ENCODE assay signal across 37 cellular contexts in the genomic region with DNA sequence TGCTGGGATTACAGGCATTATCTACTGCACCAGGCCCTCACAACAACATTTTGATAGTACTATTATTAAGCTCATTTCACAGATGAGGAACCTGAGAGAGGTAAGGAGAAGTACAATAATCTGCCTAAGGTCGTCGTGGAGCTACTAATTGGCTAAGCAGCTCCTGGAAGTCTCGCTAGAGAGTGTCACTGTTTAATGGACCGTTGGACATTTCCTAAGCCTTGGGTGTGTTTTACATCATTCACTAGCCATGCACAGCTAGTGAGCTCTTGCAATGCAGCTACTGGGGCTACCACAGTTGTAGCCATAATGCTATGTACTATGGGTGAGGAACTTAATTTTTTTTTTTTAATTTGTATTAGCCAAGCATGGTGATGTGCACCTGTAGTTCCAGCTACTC. TPM values are rescaled to one million over a fixed set of nuclear protein-coding genes. Genes with fewer than 3 reads are reported as not detected.
"Had no signal": no experiment of that assay in that cellular context is flagged by ENCODE, and none has a peak within 500 bp of the region (broad histone marks: within the 10 kb centered on the region; RNA-seq: fewer than 3 reads in every experiment).

No MANE protein-coding gene starts in this region.

- H3K27ac ChIP-seq: brain microvascular endothelial cell, coronary artery, epithelial cell of prostate, esophagus squamous epithelium, gastroesophageal sphincter had no signal

- H3K4me1 ChIP-seq: gastroesophageal sphincter had no signal

- H3K4me1 Mint-ChIP-seq: activated CD4-positive, alpha-beta memory T cell treated with anti-CD3 and anti-CD28 coated beads, Interleukin-2, amount 10 ng/mL, durations not matched to agents 7 days and 5 days; activated CD4-positive, alpha-beta T cell treated with anti-CD3 and anti-CD28 coated beads for 36 hours; activated T-helper 17 cell treated with anti-CD3 and anti-CD28 coated beads, Interleukin-2, amount 50 U/mL, for 72 hours; central memory CD8-positive, alpha-beta T cell had no signal

- ATAC-seq: activated CD4-positive, alpha-beta T cell treated with anti-CD3 and anti-CD28 coated beads for 36 hours; activated T-cell treated with anti-CD3 and anti-CD28 coated beads, Interleukin-2, amount 50 U/mL, for 4 hours; activated T-helper 17 cell treated with anti-CD3 and anti-CD28 coated beads, Interleukin-2, amount 50 U/mL, for 72 hours; effector memory CD8-positive, alpha-beta T cell; gastroesophageal sphincter had no signal

- H3K9me3 Mint-ChIP-seq: activated CD4-positive, alpha-beta memory T cell treated with anti-CD3 and anti-CD28 coated beads, Interleukin-2, amount 10 ng/mL, durations not matched to agents 7 days and 5 days; activated CD4-positive, alpha-beta T cell treated with anti-CD3 and anti-CD28 coated beads, Interleukin-2, amount 10 ng/mL, durations not matched to agents 7 days and 5 days; activated T-cell treated with anti-CD3 and anti-CD28 coated beads, Interleukin-2, amount 50 U/mL, for 4 hours; activated T-helper 17 cell treated with anti-CD3 and anti-CD28 coated beads, Interleukin-2, amount 50 U/mL, for 72 hours; dendritic cell treated with granulocyte-macrophage colony-stimulating factor and Interleukin-4, amounts not matched to agents 40 ng/mL and 50 ng/mL, for 4 days had no signal

- H3K36me3 Mint-ChIP-seq: activated naive CD8-positive, alpha-beta T cell had no signal

- DNase-seq: activated CD4-positive, alpha-beta memory T cell treated with anti-CD3 and anti-CD28 coated beads, Interleukin-2, amount 10 ng/mL, durations not matched to agents 7 days and 5 days; activated CD4-positive, alpha-beta T cell treated with anti-CD3 and anti-CD28 coated beads for 36 hours; activated CD4-positive, alpha-beta T cell treated with anti-CD3 and anti-CD28 coated beads, Interleukin-2, amount 10 ng/mL, durations not matched to agents 7 days and 5 days; activated CD4-positive, alpha-beta T cell treated with anti-CD3 and anti-CD28 coated beads, Interleukin-2, amount 50 U/mL, for 4 hours; activated CD4-positive, CD25-positive, alpha-beta regulatory T cell; activated CD4-positive, CD25-positive, alpha-beta regulatory T cell treated with anti-CD3 and anti-CD28 coated beads, Interleukin-2, amount 50 U/mL, for 72 hours; activated effector memory CD4-positive, alpha-beta T cell treated with Interleukin-2 at 50 U/mL for 16 hours; activated gamma-delta T cell treated with Interleukin-2 at 50 U/mL for 16 hours; activated naive CD4-positive, alpha-beta T cell treated with anti-CD3 and anti-CD28 coated beads, Interleukin-2, amount 50 U/mL, for 16 hours; activated naive CD4-positive, alpha-beta T cell treated with Interleukin-2 at 50 U/mL for 16 hours; activated T-cell treated with anti-CD3 and anti-CD28 coated beads, Interleukin-2, amount 50 U/mL, for 4 hours; amniotic stem cell; anterior cingulate cortex; brain microvascular endothelial cell; effector CD4-positive, alpha-beta T cell; effector memory CD8-positive, alpha-beta T cell; esophagus squamous epithelium; foreskin melanocyte; T-helper 2 cell had no signal

- H3K4me3 Mint-ChIP-seq: activated CD4-positive, alpha-beta memory T cell treated with anti-CD3 and anti-CD28 coated beads, Interleukin-2, amount 10 ng/mL, durations not matched to agents 7 days and 5 days; activated CD4-positive, alpha-beta T cell treated with anti-CD3 and anti-CD28 coated beads for 36 hours; activated CD4-positive, alpha-beta T cell treated with anti-CD3 and anti-CD28 coated beads, Interleukin-2, amount 10 ng/mL, durations not matched to agents 7 days and 5 days; activated naive CD8-positive, alpha-beta T cell; activated T-cell treated with anti-CD3 and anti-CD28 coated beads, Interleukin-2, amount 50 U/mL, for 4 hours; activated T-helper 17 cell treated with anti-CD3 and anti-CD28 coated beads, Interleukin-2, amount 50 U/mL, for 72 hours; central memory CD8-positive, alpha-beta T cell; dendritic cell treated with granulocyte-macrophage colony-stimulating factor and Interleukin-4, amounts not matched to agents 40 ng/mL and 50 ng/mL, for 4 days; effector memory CD8-positive, alpha-beta T cell had no signal

- H3K4me3 ChIP-seq: coronary artery, esophagus squamous epithelium, gastroesophageal sphincter had no signal

- H3K9me3 ChIP-seq: esophagus squamous epithelium, gastroesophageal sphincter had no signal

- H3K27me3 Mint-ChIP-seq: activated CD4-positive, alpha-beta memory T cell treated with anti-CD3 and anti-CD28 coated beads, Interleukin-2, amount 10 ng/mL, durations not matched to agents 7 days and 5 days; activated CD4-positive, alpha-beta T cell treated with anti-CD3 and anti-CD28 coated beads for 36 hours; activated CD4-positive, alpha-beta T cell treated with anti-CD3 and anti-CD28 coated beads, Interleukin-2, amount 10 ng/mL, durations not matched to agents 7 days and 5 days; dendritic cell treated with granulocyte-macrophage colony-stimulating factor and Interleukin-4, amounts not matched to agents 40 ng/mL and 50 ng/mL, for 4 days had no signal

- H3K27ac Mint-ChIP-seq: activated CD4-positive, alpha-beta memory T cell treated with anti-CD3 and anti-CD28 coated beads, Interleukin-2, amount 10 ng/mL, durations not matched to agents 7 days and 5 days; activated CD4-positive, alpha-beta T cell treated with anti-CD3 and anti-CD28 coated beads for 36 hours; activated CD4-positive, alpha-beta T cell treated with anti-CD3 and anti-CD28 coated beads, Interleukin-2, amount 10 ng/mL, durations not matched to agents 7 days and 5 days; activated naive CD8-positive, alpha-beta T cell; activated T-helper 17 cell treated with anti-CD3 and anti-CD28 coated beads, Interleukin-2, amount 50 U/mL, for 72 hours; dendritic cell treated with granulocyte-macrophage colony-stimulating factor and Interleukin-4, amounts not matched to agents 40 ng/mL and 50 ng/mL, for 4 days; effector memory CD8-positive, alpha-beta T cell had no signal

- H3K27me3 ChIP-seq: brain microvascular endothelial cell had no signal

- H3K36me3 ChIP-seq: brain microvascular endothelial cell, esophagus squamous epithelium, gastroesophageal sphincter had no signal

RNA-seq across cellular contexts. Expression of gene OR1M1, which starts 34.0 kb away (rescaled TPM):
- total RNA-seq: activated CD4-positive, alpha-beta memory T cell treated with anti-CD3 and anti-CD28 coated beads, Interleukin-2, amount 10 ng/mL, durations not matched to agents 7 days and 5 days; activated CD4-positive, alpha-beta T cell treated with anti-CD3 and anti-CD28 coated beads for 36 hours; activated CD4-positive, alpha-beta T cell treated with anti-CD3 and anti-CD28 coated beads, Interleukin-2, amount 10 ng/mL, durations not matched to agents 7 days and 5 days; activated T-cell treated with anti-CD3 and anti-CD28 coated beads, Interleukin-2, amount 50 U/mL, for 4 hours; activated T-helper 17 cell treated with anti-CD3 and anti-CD28 coated beads, Interleukin-2, amount 50 U/mL, for 72 hours; astrocyte; bronchial epithelial cell; cardiac septum; cerebellum; endothelial cell of umbilical vein; esophagus squamous epithelium; fibroblast of lung; fibroblast of villous mesenchyme; gastroesophageal sphincter; glomerular endothelial cell; T-helper 1 cell treated with Interleukin-12 subunit alpha and Interleukin-12 subunit beta and Interleukin-4 antibody, amounts not matched to agents 30 ng/mL and 1 ng/mL, for 36 hours had no signal
- polyA plus RNA-seq: adipose tissue, endothelial cell of umbilical vein, esophagus, fibroblast of lung had no signal

RNA-seq across cellular contexts. Expression of gene MUC16, which starts 42.7 kb away (rescaled TPM):
- total RNA-seq: activated CD4-positive, alpha-beta T cell treated with anti-CD3 and anti-CD28 coated beads for 36 hours; activated CD4-positive, alpha-beta T cell treated with anti-CD3 and anti-CD28 coated beads, Interleukin-2, amount 10 ng/mL, durations not matched to agents 7 days and 5 days; astrocyte; cerebellum; endothelial cell of umbilical vein; fibroblast of lung; glomerular endothelial cell; T-helper 1 cell treated with Interleukin-12 subunit alpha and Interleukin-12 subunit beta and Interleukin-4 antibody, amounts not matched to agents 30 ng/mL and 1 ng/mL, for 36 hours had no signal
- polyA plus RNA-seq: endothelial cell of umbilical vein, fibroblast of lung had no signal

RNA-seq across cellular contexts. Expression of gene OR7G2, which starts 54.4 kb away (rescaled TPM):
- total RNA-seq: activated CD4-positive, alpha-beta memory T cell treated with anti-CD3 and anti-CD28 coated beads, Interleukin-2, amount 10 ng/mL, durations not matched to agents 7 days and 5 days; activated CD4-positive, alpha-beta T cell treated with anti-CD3 and anti-CD28 coated beads for 36 hours; activated CD4-positive, alpha-beta T cell treated with anti-CD3 and anti-CD28 coated beads, Interleukin-2, amount 10 ng/mL, durations not matched to agents 7 days and 5 days; activated T-cell treated with anti-CD3 and anti-CD28 coated beads, Interleukin-2, amount 50 U/mL, for 4 hours; activated T-helper 17 cell treated with anti-CD3 and anti-CD28 coated beads, Interleukin-2, amount 50 U/mL, for 72 hours; astrocyte; bronchial epithelial cell; cardiac septum; cerebellum; endothelial cell of umbilical vein; esophagus squamous epithelium; fibroblast of lung; fibroblast of villous mesenchyme; gastroesophageal sphincter; glomerular endothelial cell; T-helper 1 cell treated with Interleukin-12 subunit alpha and Interleukin-12 subunit beta and Interleukin-4 antibody, amounts not matched to agents 30 ng/mL and 1 ng/mL, for 36 hours had no signal
- polyA plus RNA-seq: adipose tissue, endothelial cell of umbilical vein, esophagus, fibroblast of lung had no signal
